ENCODE assay signal across 8 cellular contexts in the genomic region with DNA sequence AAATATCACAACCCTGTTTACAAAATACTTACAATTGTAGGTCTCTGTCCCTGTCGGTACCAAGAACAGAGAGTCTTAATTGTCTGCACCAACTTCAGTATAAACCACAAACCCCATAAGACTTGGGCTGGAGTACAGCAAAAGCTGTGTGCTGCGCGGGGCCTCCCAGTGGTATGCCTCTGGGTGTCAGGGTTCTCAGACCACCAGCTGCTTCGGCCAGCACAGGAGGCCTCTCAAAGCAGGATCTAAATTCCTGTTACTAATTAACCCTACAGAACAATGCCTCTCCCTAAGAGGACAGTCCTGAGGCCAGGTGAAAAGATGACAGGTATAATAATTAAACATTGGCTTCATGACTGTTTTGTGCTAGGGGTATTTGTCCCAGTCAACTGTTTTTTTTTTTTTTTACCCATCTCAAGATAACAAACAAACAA. TPM values are rescaled to one million over a fixed set of nuclear protein-coding genes. Genes with fewer than 3 reads are reported as not detected.
DNase-seq lines count a peak whose midpoint lies in the region; ATAC-seq and TF ChIP-seq lines count a peak whose summit lies in the region.

No MANE protein-coding gene starts in this region.

- RAD21 ChIA-PET in HCT116 (lab: Charles Lee; ENCODE audit: low non-redundant PET in 1 of 2, low total read pairs in 2 of 2, uncharacterized antibody in 2 of 2, unreplicated experiment in 2 of 2), result no interaction called here

- peak; percentile 93 for DNase-seq in DMS53 treated with DMSO at 0.1 percent for 48 hours (lab: John Stamatoyannopoulos, UW; ENCODE audit: unreplicated experiment)
- DNase-seq in HCT116 (ENCODE audit: low read depth, low spot score), result no peak
- DNase-seq in cardiac muscle cell (ENCODE audit: low read depth in 1 of 2, low spot score in 1 of 2), result peak; percentile 71 to 87
- DNase-seq in occipital lobe (lab: John Stamatoyannopoulos, UW), result no peak
- DNase-seq in GF-D8 (lab: John Stamatoyannopoulos, UW), result no peak
- DNase-seq in DMS153 (lab: John Stamatoyannopoulos, UW), result no peak

- no peak overlapping the region for H2AFZ ChIP-seq in HCT116 (ENCODE audit: low read depth, low read length, poor library complexity, severe bottlenecking)

- H3K79me2 ChIP-seq in HCT116 (ENCODE audit: insufficient read depth, low read length), result peaks cover 17% of the 10 kb centered on the region; the same call in 1 of the 2 replicates

- no peaks in the 10 kb centered on the region for H4K20me1 ChIP-seq in HCT116 (ENCODE audit: insufficient read depth)

- H3K4me3 ChIP-seq in HCT116 (replicated peaks in 1 of 2; ENCODE audit: low read depth in 1 of 2, low read length in 2 of 2), result peak overlapping the region in 1 of 2 experiments; percentile 45; a peak in 1 of 4 replicates
- H3K4me3 ChIP-seq in cardiac muscle cell, result peak overlapping the region; percentile 95
- H3K4me3 ChIP-seq in skin epidermis, result no peak overlapping the region

- H3K9ac ChIP-seq in HCT116 (ENCODE audit: low read length), result peak overlapping the region; percentile 45

- H3K4me1 ChIP-seq in HCT116 (ENCODE audit: control insufficient read depth in 1 of 2, insufficient read depth in 2 of 2, low read length in 2 of 2), result peaks cover 43 to 51% of the 10 kb centered on the region in 2 experiments
- peaks cover 24% of the 10 kb centered on the region for H3K4me1 ChIP-seq in cardiac muscle cell (ENCODE audit: low read depth)

- no peaks in the 10 kb centered on the region; a peak in 1 of 4 replicates for H3K36me3 ChIP-seq in HCT116 (ENCODE audit: control insufficient read depth in 1 of 2, insufficient read depth in 2 of 2, low read length in 2 of 2)
- no peaks in the 10 kb centered on the region for H3K36me3 ChIP-seq in cardiac muscle cell

- no peak for TF ChIP-seq RAD21 in HCT116 (IDR thresholded peaks at IDR 0.05; ENCODE audit: low read depth)

- H3K27ac ChIP-seq in HCT116 (ENCODE audit: low read depth, low read length) (peak overlapping the region; percentile 47), VCaP (peak overlapping the region; percentile 31), cardiac muscle cell (peak overlapping the region; percentile 99), skin epidermis (peak overlapping the region in 20 of 21 experiments; percentile 34 to 95 (median 84))

- no peak for TF ChIP-seq CTCF in HCT116 (IDR thresholded peaks at IDR 0.05 in 2 of 3, conservative IDR thresholded peaks at IDR 0.05 in 1 of 3; ENCODE audit: borderline replicate concordance in 1 of 3, insufficient read depth in 1 of 3, low read depth in 2 of 3, low read length in 2 of 3)
- TF ChIP-seq CTCF in VCaP (conservative IDR thresholded peaks at IDR 0.05), result no peak
- peak; percentile 3 for TF ChIP-seq CTCF in cardiac muscle cell (IDR thresholded peaks at IDR 0.05; ENCODE audit: low read depth, low read length)

- intact Hi-C loops in HCT116 (cut with micrococcal nuclease), result no loop called here

- peak; percentile 75 for ATAC-seq in HCT116

- TF ChIP-seq POLR2A in HCT116 (IDR thresholded peaks at IDR 0.05; ENCODE audit: borderline replicate concordance, extremely low read depth, insufficient read depth, insufficient read length), result no peak

- CTCF ChIA-PET in HCT116 (lab: Charles Lee), result interaction anchor here (1.1 kb wide), 1 partner anchor 7 kb away, joined by 3 read pairs; no protein-coding TSS in a partner anchor

- peak overlapping the region; percentile 68 for H3K4me2 ChIP-seq in HCT116 (ENCODE audit: low read length)

- no peaks in the 10 kb centered on the region for H3K9me2 ChIP-seq in HCT116 (ENCODE audit: insufficient read depth)

- no peaks in the 10 kb centered on the region for H3K9me3 ChIP-seq in HCT116 (ENCODE audit: control insufficient read depth in 1 of 2, insufficient read depth in 1 of 2, low read depth in 1 of 2, low read length in 2 of 2)
- no peaks in the 10 kb centered on the region for H3K9me3 ChIP-seq in cardiac muscle cell (ENCODE audit: low read depth)

- POLR2A ChIA-PET in HCT116 (lab: Charles Lee), result no interaction called here

- H3K27me3 ChIP-seq in HCT116 (ENCODE audit: insufficient read depth, low read length) (no peaks in the 10 kb centered on the region), cardiac muscle cell (no peaks in the 10 kb centered on the region)

- BruUV-seq in HCT116 (replicated peaks; lab: Mats Ljungman, UMichigan), result no TSS peak

TF ChIP-seq in HCT116, 20 proteins besides CTCF, POLR2A, EP300 and RAD21:
- TF ChIP-seq TCF7L2 (IDR thresholded peaks at IDR 0.05; ENCODE audit: borderline replicate concordance, extremely low read depth, insufficient read depth, insufficient read length), result no peak
- 0 out of 2 replicates have a peak, but pooled peaks have one; percentile 5 for TF ChIP-seq JUND (IDR thresholded peaks at IDR 0.05)

RNA-seq across cellular contexts. Expression of a gene that starts 1.0 kb away (rescaled TPM):
- 27.0 TPM for total RNA-seq in HCT116 (2021; ENCODE audit: unreplicated experiment)
- 6.3 and 9.3 TPM in 2 replicates for polyA plus RNA-seq in HCT116 (2012)
- 244 and 412 TPM in 2 replicates for total RNA-seq in cardiac muscle cell
- 252 and 258 TPM in 2 replicates for polyA plus RNA-seq in cardiac muscle cell
- total RNA-seq in occipital lobe, result 14.5 TPM

Comparison
In these comparisons a context has a peak if more than half of its experiments do, and no peak if none do; other contexts are left out.
1. DNase-seq: peak in DMS53 treated with DMSO at 0.1 percent for 48 hours (single experiment) and cardiac muscle cell (2 of 2); none in HCT116 (single experiment), occipital lobe (single experiment), GF-D8 (single experiment) and DMS153 (single experiment).
2. H3K27ac ChIP-seq: peak in every context shown above with its lines; median percentile 99 in cardiac muscle cell; 84 in skin epidermis; 47 in HCT116; 31 in VCaP.